Comparison of ENCODE assay signal across 17 cellular contexts in the genomic region with DNA sequence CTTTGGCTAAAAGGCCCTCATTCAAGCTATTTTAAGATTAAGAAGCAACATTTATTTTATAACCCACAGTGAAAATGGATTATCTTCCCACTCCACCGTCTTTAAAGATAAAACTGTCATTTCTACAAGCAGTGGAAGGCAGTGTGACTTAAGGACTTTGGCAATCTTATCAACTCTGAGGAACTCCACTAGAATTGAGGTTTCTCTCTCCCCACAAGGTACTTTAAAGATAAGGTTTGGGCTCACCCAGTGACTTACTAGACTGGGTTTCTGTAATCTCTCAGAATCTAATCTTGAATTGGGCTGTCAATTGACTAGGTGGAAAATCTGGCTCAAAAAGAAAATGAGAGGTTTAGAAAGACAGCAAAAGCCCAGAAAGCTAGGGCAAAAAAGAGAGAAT. TPM values are rescaled to one million over a fixed set of nuclear protein-coding genes. Genes with fewer than 3 reads are reported as not detected.
DNase-seq lines count a peak whose midpoint lies in the region; ATAC-seq and TF ChIP-seq lines count a peak whose summit lies in the region.
"Had no signal": no experiment of that assay in that cellular context is flagged by ENCODE, and none has a peak within 500 bp of the region (broad histone marks: within the 10 kb centered on the region; RNA-seq: fewer than 3 reads in every experiment).

No MANE protein-coding gene starts in this region.

- intact Hi-C loops in breast epithelium (cut with DNase I; ENCODE audit: low total_unique reads), result no loop called here
- intact Hi-C loops in MCF 10A (cut with micrococcal nuclease), result no loop called here
- intact Hi-C loops in mammary epithelial cell (cut with micrococcal nuclease), result no loop called here

- no peak overlapping the region for H3K27ac Mint-ChIP-seq in MCF 10A (ENCODE audit: low read depth, unreplicated experiment)
- no peak overlapping the region for H3K27ac Mint-ChIP-seq in activated CD4-positive, alpha-beta T cell treated with anti-CD3 and anti-CD28 coated beads, Interleukin-2, amount 10 ng/mL, durations not matched to agents 7 days and 5 days
- H3K27ac Mint-ChIP-seq: CD8-positive, alpha-beta memory T cell had no signal

- peaks cover 5% of the 10 kb centered on the region for H3K4me1 Mint-ChIP-seq in MCF 10A (ENCODE audit: insufficient read depth, unreplicated experiment)
- no peaks in the 10 kb centered on the region for H3K4me1 Mint-ChIP-seq in activated CD4-positive, alpha-beta T cell treated with anti-CD3 and anti-CD28 coated beads, Interleukin-2, amount 10 ng/mL, durations not matched to agents 7 days and 5 days
- H3K4me1 Mint-ChIP-seq: CD8-positive, alpha-beta memory T cell; IgD-negative memory B cell had no signal

- peak overlapping the region; percentile 51 to 73 for H3K27ac ChIP-seq in breast epithelium
- H3K27ac ChIP-seq in mammary epithelial cell (ENCODE audit: insufficient read depth, low read depth, low read length), result peak overlapping the region; percentile 71
- H3K27ac ChIP-seq in mesendoderm (ENCODE audit: low read depth, low read length), result no peak overlapping the region
- H3K27ac ChIP-seq: 22Rv1, BLaER1 had no signal

- H3K9ac ChIP-seq in mammary epithelial cell (ENCODE audit: insufficient read depth, low read length) (no peak overlapping the region), mesendoderm (ENCODE audit: low read length) (no peak overlapping the region)
- H3K9ac ChIP-seq: BLaER1 had no signal

- no peaks in the 10 kb centered on the region for H3K79me1 ChIP-seq in mesendoderm (ENCODE audit: low read length)

- H2BK15ac ChIP-seq in mesendoderm (replicated peaks; ENCODE audit: low read depth), result no peak overlapping the region

- CTCF ChIA-PET in MCF 10A (lab: Yijun Ruan, JAX) (no interaction called here), mammary epithelial cell (lab: Charles Lee; ENCODE audit: low non-redundant PET) (no interaction called here)
- CTCF ChIA-PET in activated CD4-positive, alpha-beta T cell treated with anti-CD3 and anti-CD28 coated beads, Interleukin-2, amount 10 ng/mL, durations not matched to agents 7 days and 5 days (lab: Charles Lee), result no interaction called here

- H3K36me3 Mint-ChIP-seq in MCF 10A (ENCODE audit: insufficient read depth, unreplicated experiment), result no peaks in the 10 kb centered on the region
- no peaks in the 10 kb centered on the region for H3K36me3 Mint-ChIP-seq in activated CD4-positive, alpha-beta T cell treated with anti-CD3 and anti-CD28 coated beads, Interleukin-2, amount 10 ng/mL, durations not matched to agents 7 days and 5 days (ENCODE audit: low read depth)
- H3K36me3 Mint-ChIP-seq: CD8-positive, alpha-beta memory T cell had no signal

- no peaks in the 10 kb centered on the region for H3K79me2 ChIP-seq in mammary epithelial cell (ENCODE audit: insufficient read depth, low read length)
- H3K79me2 ChIP-seq in mesendoderm (ENCODE audit: control insufficient read depth, insufficient read depth, low read length), result no peaks in the 10 kb centered on the region

- H4K20me1 ChIP-seq in mammary epithelial cell (ENCODE audit: insufficient read depth, low read length), result no peaks in the 10 kb centered on the region
- H4K20me1 ChIP-seq: BLaER1 had no signal

- ATAC-seq in HG02678 (IDR thresholded peaks at IDR 0.05; ENCODE audit: unreplicated experiment), result no peak
- ATAC-seq: HCT116 had no signal

- in situ Hi-C loops in mammary epithelial cell (cut with MboI; ENCODE audit: low sequenced_read_pairs in 2 of 2), result no loop called here

- no peak for TF ChIP-seq POLR2A in breast epithelium (IDR thresholded peaks at IDR 0.05)

- H3K4me1 ChIP-seq in breast epithelium (no peaks in the 10 kb centered on the region), mammary epithelial cell (ENCODE audit: insufficient read depth, low read length) (peaks cover 17% of the 10 kb centered on the region), mesendoderm (ENCODE audit: control insufficient read depth, low read depth, low read length) (peaks cover 4% of the 10 kb centered on the region)
- H3K4me1 ChIP-seq: BLaER1, Caco-2 had no signal

- no peak overlapping the region for H2AK5ac ChIP-seq in mesendoderm (ENCODE audit: low read length)

- no peak overlapping the region for H2BK120ac ChIP-seq in mesendoderm (ENCODE audit: low read depth, low read length)

- no peak overlapping the region for H3K56ac ChIP-seq in mesendoderm (ENCODE audit: low read length)

- WGBS in mammary epithelial cell (ENCODE audit: low coverage, missing lambda C conversion rate), result 6% methylated on average over 1 of the region's 1 CpG
- WGBS in mesendoderm (ENCODE audit: extremely low coverage, insufficient coverage, low lambda C conversion rate), result no CpG with 5 or more reads among the region's 1 CpG

- POLR2A ChIA-PET in MCF 10A (lab: Yijun Ruan, JAX), result no interaction called here
- POLR2A ChIA-PET in activated CD4-positive, alpha-beta T cell treated with anti-CD3 and anti-CD28 coated beads, Interleukin-2, amount 10 ng/mL, durations not matched to agents 7 days and 5 days (lab: Charles Lee), result no interaction called here

- H3K9me3 Mint-ChIP-seq in MCF 10A (ENCODE audit: unreplicated experiment), result no peaks in the 10 kb centered on the region
- peaks cover 5% of the 10 kb centered on the region for H3K9me3 Mint-ChIP-seq in activated CD4-positive, alpha-beta T cell treated with anti-CD3 and anti-CD28 coated beads, Interleukin-2, amount 10 ng/mL, durations not matched to agents 7 days and 5 days

- H3K18ac ChIP-seq in mesendoderm (ENCODE audit: low read length), result no peak overlapping the region

- H3K36me3 ChIP-seq in breast epithelium, result no peaks in the 10 kb centered on the region
- no peaks in the 10 kb centered on the region for H3K36me3 ChIP-seq in mammary epithelial cell (ENCODE audit: insufficient read depth, low read length)
- H3K36me3 ChIP-seq in mesendoderm (ENCODE audit: control insufficient read depth, insufficient read depth, low read length), result no peaks in the 10 kb centered on the region
- H3K36me3 ChIP-seq: BLaER1 had no signal

- no peak overlapping the region for H2BK5ac ChIP-seq in mesendoderm (ENCODE audit: low read length)

- no peak overlapping the region for H4K8ac ChIP-seq in mesendoderm (ENCODE audit: low read depth, low read length)

- H3K4me3 ChIP-seq in breast epithelium (no peak overlapping the region), mammary epithelial cell (replicated peaks in 1 of 3; ENCODE audit: insufficient read depth in 1 of 3, low read depth in 2 of 3, low read length in 3 of 3) (no peak overlapping the region), mesendoderm (ENCODE audit: low read length) (no peak overlapping the region)
- H3K4me3 ChIP-seq: BLaER1 had no signal

- BruUV-seq in MCF 10A (replicated peaks; lab: Mats Ljungman, UMichigan) (no TSS peak), mammary epithelial cell (replicated peaks; lab: Mats Ljungman, UMichigan) (no TSS peak)

- no peak overlapping the region for H4K5ac ChIP-seq in mesendoderm (ENCODE audit: low read length)

- H3K27me3 Mint-ChIP-seq in MCF 10A (ENCODE audit: insufficient read depth, unreplicated experiment), result no peaks in the 10 kb centered on the region
- no peaks in the 10 kb centered on the region for H3K27me3 Mint-ChIP-seq in activated CD4-positive, alpha-beta T cell treated with anti-CD3 and anti-CD28 coated beads, Interleukin-2, amount 10 ng/mL, durations not matched to agents 7 days and 5 days
- H3K27me3 Mint-ChIP-seq: CD8-positive, alpha-beta memory T cell; IgD-negative memory B cell had no signal

- H3K27me3 ChIP-seq in breast epithelium (no peaks in the 10 kb centered on the region), mammary epithelial cell (ENCODE audit: insufficient read depth, low read length) (no peaks in the 10 kb centered on the region), mesendoderm (ENCODE audit: insufficient read depth, low read length, poor library complexity) (no peaks in the 10 kb centered on the region)
- H3K27me3 ChIP-seq: BLaER1 had no signal

- no peak overlapping the region for H3K23ac ChIP-seq in mesendoderm (ENCODE audit: low read length)

- H3K9me3 ChIP-seq in breast epithelium (peaks cover 0 to 11% of the 10 kb centered on the region in 2 donors), mammary epithelial cell (replicated peaks; ENCODE audit: insufficient read depth, low read length) (no peaks in the 10 kb centered on the region)
- H3K9me3 ChIP-seq: Caco-2 had no signal

- TF ChIP-seq CTCF in breast epithelium (IDR thresholded peaks at IDR 0.05) (no peak), MCF 10A (IDR thresholded peaks at IDR 0.05; ENCODE audit: unreplicated experiment) (no peak), mammary epithelial cell (conservative IDR thresholded peaks at IDR 0.05 in 1 of 2, IDR thresholded peaks at IDR 0.05 in 1 of 2; ENCODE audit: extremely low read depth in 1 of 2, insufficient read depth in 1 of 2, low read depth in 1 of 2, low read length in 2 of 2) (no peak)

- H3K4me2 ChIP-seq in mammary epithelial cell (ENCODE audit: insufficient read depth, low read depth, low read length), result peak overlapping the region; percentile 71
- no peak overlapping the region for H3K4me2 ChIP-seq in mesendoderm (ENCODE audit: low read length)
- H3K4me2 ChIP-seq: BLaER1 had no signal

- peak overlapping the region; percentile 82 for H2AFZ ChIP-seq in mammary epithelial cell (ENCODE audit: low read depth, low read length)

- H3K4me3 Mint-ChIP-seq in MCF 10A (ENCODE audit: unreplicated experiment), result no peak overlapping the region
- H3K4me3 Mint-ChIP-seq in activated CD4-positive, alpha-beta T cell treated with anti-CD3 and anti-CD28 coated beads, Interleukin-2, amount 10 ng/mL, durations not matched to agents 7 days and 5 days, result no peak overlapping the region
- H3K4me3 Mint-ChIP-seq: CD8-positive, alpha-beta memory T cell; IgD-negative memory B cell had no signal

- dilution Hi-C loops in mammary epithelial cell (cut with HindIII; ENCODE audit: low sequenced_read_pairs), result no loop called here

- H3K4ac ChIP-seq in mesendoderm (ENCODE audit: low read depth, low read length), result no peak overlapping the region

- DNase-seq in breast epithelium (ENCODE audit: low spot score in 2 of 2) (no peak), MCF 10A (ENCODE audit: unreplicated experiment) (no peak), mammary epithelial cell (no peak), mesendoderm (peak; percentile 94), SW480 (ENCODE audit: low spot score) (no peak)
- no peak for DNase-seq in activated CD4-positive, alpha-beta T cell treated with anti-CD3 and anti-CD28 coated beads, Interleukin-2, amount 10 ng/mL, durations not matched to agents 7 days and 5 days
- DNase-seq: AML-193; Caco-2; CD8-positive, alpha-beta memory T cell; DND-41; GDM1 had no signal

RNA-seq across cellular contexts. Expression of gene ZNF385D, which starts 21.7 kb away (rescaled TPM):
- total RNA-seq in breast epithelium, result 1 to 10 TPM; 3.2 to 4.3 (median 3.8) TPM
- total RNA-seq in MCF 10A (2022), result 1.5 and 1.8 TPM in 2 replicates
- 1 to 10 TPM; 3.2 to 8.9 TPM for total RNA-seq in mammary epithelial cell
- polyA plus RNA-seq in mammary epithelial cell, result 7.1 TPM
- not detected for polyA minus RNA-seq in mammary epithelial cell
- 9.2 TPM for polyA plus RNA-seq in mesendoderm (2013, experiment 1 of 2)
- 9.1 TPM for polyA plus RNA-seq in mesendoderm (2013, experiment 2 of 2)
- total RNA-seq in activated CD4-positive, alpha-beta T cell treated with anti-CD3 and anti-CD28 coated beads, Interleukin-2, amount 10 ng/mL, durations not matched to agents 7 days and 5 days, result not detected
- total RNA-seq: Caco-2; CD8-positive, alpha-beta memory T cell; HT-29 had no signal
- polyA plus RNA-seq: CD8-positive, alpha-beta memory T cell had no signal
